Comparison of ENCODE assay signal across 8 cellular contexts in the genomic region with DNA sequence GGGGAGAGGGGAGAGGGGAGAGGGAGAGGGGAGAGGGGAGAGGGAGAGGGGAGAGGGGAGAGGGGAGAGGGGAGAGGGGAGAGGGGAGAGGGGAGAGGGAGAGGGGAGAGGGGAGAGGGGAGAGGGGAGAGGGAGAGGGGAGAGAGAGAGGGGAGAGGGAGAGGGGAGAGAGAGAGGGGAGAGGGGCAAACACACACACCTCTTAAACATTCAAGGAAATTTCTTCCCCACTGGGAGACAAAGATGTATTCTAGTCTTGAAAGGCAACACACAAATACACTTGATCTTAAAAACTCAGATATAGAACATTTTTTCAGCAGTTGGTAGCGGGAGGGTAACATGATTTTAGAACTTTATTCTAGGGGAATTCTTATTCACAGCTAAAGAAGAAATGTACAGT. TPM values are rescaled to one million over a fixed set of nuclear protein-coding genes. Genes with fewer than 3 reads are reported as not detected.
DNase-seq lines count a peak whose midpoint lies in the region; ATAC-seq and TF ChIP-seq lines count a peak whose summit lies in the region.
"Not testable (repeated sequence)": the region's sequence is repeated elsewhere in the genome, so short reads cannot be mapped to it uniquely, and the experiment has no call there.

No MANE protein-coding gene starts in this region.

- not testable (repeated sequence) for H4K20me1 ChIP-seq in MM.1S (ENCODE audit: insufficient read depth, low read length)

- peak overlapping the region; percentile 29 for H3K27ac ChIP-seq in CD4-positive, alpha-beta memory T cell (ENCODE audit: low read depth, low read length)
- H3K27ac ChIP-seq in MM.1S (ENCODE audit: low read length) (peak overlapping the region; percentile 39; the same call in 1 of the 2 replicates), subcutaneous abdominal adipose tissue (ENCODE audit: low read depth, low read length) (peak overlapping the region; percentile 60)

- not testable (repeated sequence) for H3K9me3 ChIP-seq in CD4-positive, alpha-beta memory T cell (ENCODE audit: control insufficient read depth in 1 of 2, low read length in 2 of 2); MM.1S (replicated peaks; ENCODE audit: insufficient read depth, low read length); subcutaneous abdominal adipose tissue (ENCODE audit: control insufficient read depth in 5 of 5, low read length in 5 of 5)

- peaks cover 79% of the 10 kb centered on the region for H3K4me1 ChIP-seq in CD4-positive, alpha-beta memory T cell (ENCODE audit: insufficient read depth, low read length)
- peaks cover 60% of the 10 kb centered on the region for H3K4me1 ChIP-seq in MM.1S (ENCODE audit: low read length)
- H3K4me1 ChIP-seq in subcutaneous abdominal adipose tissue (ENCODE audit: control insufficient read depth in 5 of 5, insufficient read depth in 5 of 5, low read length in 5 of 5): peaks cover 13 to 72% (median 66%) of the 10 kb centered on the region in 5 donors

- not testable (repeated sequence) for TF ChIP-seq CTCF in MM.1S (IDR thresholded peaks at IDR 0.05; ENCODE audit: low read length)

- H3K4me3 ChIP-seq in CD4-positive, alpha-beta memory T cell (ENCODE audit: low read length in 2 of 2); MM.1S (ENCODE audit: low read length); subcutaneous abdominal adipose tissue (ENCODE audit: low read depth in 1 of 5, low read length in 5 of 5): not testable (repeated sequence)

- H3K4me2 ChIP-seq in MM.1S (ENCODE audit: low read depth, low read length): peak overlapping the region; percentile 26; the same call in 1 of the 2 replicates

- not testable (repeated sequence) for H3K9me3 Mint-ChIP-seq in CD4-positive, alpha-beta memory T cell; T-helper 1 cell treated with Interleukin-12 subunit alpha and Interleukin-12 subunit beta and Interleukin-4 antibody, amounts not matched to agents 30 μg/mL and 1 μg/mL, for 36 hours; activated CD8-positive, alpha-beta memory T cell treated with anti-CD3 and anti-CD28 coated beads, Interleukin-2, amount 10 ng/mL, durations not matched to agents 7 days and 5 days (ENCODE audit: low read depth); activated naive CD8-positive, alpha-beta T cell treated with anti-CD3 and anti-CD28 coated beads for 36 hours; effector memory CD8-positive, alpha-beta T cell; memory B cell

- H3K9me2 ChIP-seq in MM.1S (replicated peaks; ENCODE audit: insufficient read depth, low read length): not testable (repeated sequence)

- not testable (repeated sequence) for H3K9ac ChIP-seq in MM.1S (ENCODE audit: low read length)
- H3K9ac ChIP-seq in subcutaneous abdominal adipose tissue (ENCODE audit: low read length in 5 of 5): peak overlapping the region in 1 of 5 donors; percentile 34

- intact Hi-C loops in CD4-positive, alpha-beta memory T cell (cut with micrococcal nuclease): not testable (repeated sequence)

- peaks cover 42% of the 10 kb centered on the region for H3F3A ChIP-seq in MM.1S (ENCODE audit: insufficient read depth, low read length)

- DNase-seq in CD4-positive, alpha-beta memory T cell; MM.1S; activated CD8-positive, alpha-beta memory T cell treated with anti-CD3 and anti-CD28 coated beads, Interleukin-2, amount 10 ng/mL, durations not matched to agents 7 days and 5 days; activated naive CD8-positive, alpha-beta T cell treated with anti-CD3 and anti-CD28 coated beads for 36 hours; effector memory CD8-positive, alpha-beta T cell; memory B cell (ENCODE audit: low spot score in 2 of 2): not testable (repeated sequence)

- H3K4me3 Mint-ChIP-seq in CD4-positive, alpha-beta memory T cell: peak overlapping the region in 3 of 8 donors; percentile 27 to 55 (median 50)
- not testable (repeated sequence) for H3K4me3 Mint-ChIP-seq in T-helper 1 cell treated with Interleukin-12 subunit alpha and Interleukin-12 subunit beta and Interleukin-4 antibody, amounts not matched to agents 30 μg/mL and 1 μg/mL, for 36 hours; activated CD8-positive, alpha-beta memory T cell treated with anti-CD3 and anti-CD28 coated beads, Interleukin-2, amount 10 ng/mL, durations not matched to agents 7 days and 5 days; activated naive CD8-positive, alpha-beta T cell treated with anti-CD3 and anti-CD28 coated beads for 36 hours
- H3K4me3 Mint-ChIP-seq in effector memory CD8-positive, alpha-beta T cell: peak overlapping the region in 1 of 2 donors; percentile 32
- peak overlapping the region; percentile 43 for H3K4me3 Mint-ChIP-seq in memory B cell

- H3K79me2 ChIP-seq in MM.1S (ENCODE audit: low read length): peaks cover 63% of the 10 kb centered on the region

- peaks cover 76 to 85% (median 81%) of the 10 kb centered on the region in 4 donors for H3K4me1 Mint-ChIP-seq in CD4-positive, alpha-beta memory T cell
- peaks cover 81% of the 10 kb centered on the region for H3K4me1 Mint-ChIP-seq in T-helper 1 cell treated with Interleukin-12 subunit alpha and Interleukin-12 subunit beta and Interleukin-4 antibody, amounts not matched to agents 30 μg/mL and 1 μg/mL, for 36 hours (ENCODE audit: low read depth)
- peaks cover 84% of the 10 kb centered on the region for H3K4me1 Mint-ChIP-seq in activated CD8-positive, alpha-beta memory T cell treated with anti-CD3 and anti-CD28 coated beads, Interleukin-2, amount 10 ng/mL, durations not matched to agents 7 days and 5 days
- peaks cover 75% of the 10 kb centered on the region for H3K4me1 Mint-ChIP-seq in activated naive CD8-positive, alpha-beta T cell treated with anti-CD3 and anti-CD28 coated beads for 36 hours
- peaks cover 70 to 75% of the 10 kb centered on the region in 2 donors for H3K4me1 Mint-ChIP-seq in effector memory CD8-positive, alpha-beta T cell (ENCODE audit: low read depth in 2 of 2)
- peaks cover 74% of the 10 kb centered on the region for H3K4me1 Mint-ChIP-seq in memory B cell

- H3K27me3 ChIP-seq in CD4-positive, alpha-beta memory T cell (ENCODE audit: insufficient read depth, low read length); MM.1S (replicated peaks; ENCODE audit: insufficient read depth, low read length); subcutaneous abdominal adipose tissue (ENCODE audit: control insufficient read depth in 5 of 5, insufficient read depth in 4 of 5, low read length in 5 of 5): not testable (repeated sequence)

- CTCF ChIA-PET in CD4-positive, alpha-beta memory T cell (lab: Charles Lee; ENCODE audit: partially characterized antibody): interaction anchor here (1.5 kb wide), 1 partner anchor 42 kb away, joined by 4 read pairs; no protein-coding TSS in a partner anchor
- CTCF ChIA-PET in activated CD8-positive, alpha-beta memory T cell treated with anti-CD3 and anti-CD28 coated beads, Interleukin-2, amount 10 ng/mL, durations not matched to agents 7 days and 5 days (lab: Charles Lee): not testable (repeated sequence)

- H2AFZ ChIP-seq in MM.1S (ENCODE audit: low read length): not testable (repeated sequence)

- not testable (repeated sequence) for ATAC-seq in activated CD8-positive, alpha-beta memory T cell treated with anti-CD3 and anti-CD28 coated beads, Interleukin-2, amount 10 ng/mL, durations not matched to agents 7 days and 5 days; effector memory CD8-positive, alpha-beta T cell (replicated peaks); memory B cell (ENCODE audit: low read depth)

- H3K27me3 Mint-ChIP-seq in CD4-positive, alpha-beta memory T cell; T-helper 1 cell treated with Interleukin-12 subunit alpha and Interleukin-12 subunit beta and Interleukin-4 antibody, amounts not matched to agents 30 μg/mL and 1 μg/mL, for 36 hours (ENCODE audit: low read depth); activated CD8-positive, alpha-beta memory T cell treated with anti-CD3 and anti-CD28 coated beads, Interleukin-2, amount 10 ng/mL, durations not matched to agents 7 days and 5 days; activated naive CD8-positive, alpha-beta T cell treated with anti-CD3 and anti-CD28 coated beads for 36 hours; effector memory CD8-positive, alpha-beta T cell; memory B cell: not testable (repeated sequence)

- H3K36me3 Mint-ChIP-seq in CD4-positive, alpha-beta memory T cell; T-helper 1 cell treated with Interleukin-12 subunit alpha and Interleukin-12 subunit beta and Interleukin-4 antibody, amounts not matched to agents 30 μg/mL and 1 μg/mL, for 36 hours (ENCODE audit: low read depth); activated CD8-positive, alpha-beta memory T cell treated with anti-CD3 and anti-CD28 coated beads, Interleukin-2, amount 10 ng/mL, durations not matched to agents 7 days and 5 days; memory B cell: not testable (repeated sequence)
- H3K36me3 Mint-ChIP-seq in activated naive CD8-positive, alpha-beta T cell treated with anti-CD3 and anti-CD28 coated beads for 36 hours: peaks cover 18% of the 10 kb centered on the region
- H3K36me3 Mint-ChIP-seq in effector memory CD8-positive, alpha-beta T cell (ENCODE audit: insufficient read depth): peaks cover 30% of the 10 kb centered on the region

- POLR2A ChIA-PET in CD4-positive, alpha-beta memory T cell (lab: Charles Lee; ENCODE audit: partially characterized antibody): interaction anchor here (1.2 kb wide), 1 partner anchor 42 kb away, joined by 3 read pairs; the partner anchor contains the start of gene ELOVL5

- H3K36me3 ChIP-seq in CD4-positive, alpha-beta memory T cell (ENCODE audit: insufficient read depth, low read length); MM.1S (replicated peaks; ENCODE audit: insufficient read depth, low read length); subcutaneous abdominal adipose tissue (ENCODE audit: control insufficient read depth in 5 of 5, insufficient read depth in 5 of 5, low read length in 5 of 5): not testable (repeated sequence)

- H3K27ac Mint-ChIP-seq in CD4-positive, alpha-beta memory T cell: peak overlapping the region; percentile 67 to 88 (median 82)
- H3K27ac Mint-ChIP-seq in T-helper 1 cell treated with Interleukin-12 subunit alpha and Interleukin-12 subunit beta and Interleukin-4 antibody, amounts not matched to agents 30 μg/mL and 1 μg/mL, for 36 hours: peak overlapping the region; percentile 23
- peak overlapping the region; percentile 67 for H3K27ac Mint-ChIP-seq in activated CD8-positive, alpha-beta memory T cell treated with anti-CD3 and anti-CD28 coated beads, Interleukin-2, amount 10 ng/mL, durations not matched to agents 7 days and 5 days
- peak overlapping the region; percentile 27 for H3K27ac Mint-ChIP-seq in activated naive CD8-positive, alpha-beta T cell treated with anti-CD3 and anti-CD28 coated beads for 36 hours
- H3K27ac Mint-ChIP-seq in effector memory CD8-positive, alpha-beta T cell: peak overlapping the region; percentile 4 to 59
- peak overlapping the region; percentile 96 for H3K27ac Mint-ChIP-seq in memory B cell

RNA-seq across cellular contexts. Expression of gene ELOVL5, which starts 42.5 kb away (rescaled TPM):
- 100 to 1,000 TPM; 108 to 111 TPM for total RNA-seq in CD4-positive, alpha-beta memory T cell
- polyA plus RNA-seq in CD4-positive, alpha-beta memory T cell: 100 to 1,000 TPM; 108 to 125 TPM
- total RNA-seq in activated CD8-positive, alpha-beta memory T cell treated with anti-CD3 and anti-CD28 coated beads, Interleukin-2, amount 10 ng/mL, durations not matched to agents 7 days and 5 days: 100 to 1,000 TPM; 113 to 117 TPM
- 10 to 100 TPM; 86.2 to 88.3 TPM for total RNA-seq in activated naive CD8-positive, alpha-beta T cell treated with anti-CD3 and anti-CD28 coated beads for 36 hours

Comparison
In these comparisons a context has a peak if more than half of its experiments do, and no peak if none do; other contexts are left out.
1. H3K27ac Mint-ChIP-seq: peak in every context shown above with its lines; median percentile 96 in memory B cell; 82 in CD4-positive, alpha-beta memory T cell; 67 in activated CD8-positive, alpha-beta memory T cell treated with anti-CD3 and anti-CD28 coated beads, Interleukin-2, amount 10 ng/mL, durations not matched to agents 7 days and 5 days; 32 in effector memory CD8-positive, alpha-beta T cell; 27 in activated naive CD8-positive, alpha-beta T cell treated with anti-CD3 and anti-CD28 coated beads for 36 hours; 23 in T-helper 1 cell treated with Interleukin-12 subunit alpha and Interleukin-12 subunit beta and Interleukin-4 antibody, amounts not matched to agents 30 μg/mL and 1 μg/mL, for 36 hours.